1 cellular context compared by ENCODE assay signal in the genomic region with DNA sequence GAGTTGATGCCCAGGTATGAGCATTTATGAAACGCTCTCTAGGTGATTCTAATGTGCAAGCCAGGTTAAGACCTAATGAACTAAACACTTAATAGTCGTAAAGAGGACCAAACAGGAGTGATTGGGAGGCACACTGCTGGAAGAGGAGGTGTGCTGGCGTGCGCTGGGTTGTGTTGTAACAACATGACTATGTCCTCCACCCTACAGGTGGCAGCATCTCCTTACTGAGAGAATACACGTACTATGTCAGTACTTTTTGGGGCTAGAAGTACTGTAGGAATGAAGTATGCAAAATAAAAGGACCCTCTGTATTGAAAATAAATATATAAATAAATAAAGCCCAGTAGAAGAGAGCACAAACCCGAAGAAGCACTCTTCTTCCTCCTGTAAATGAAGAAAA.
TF ChIP-seq lines count a peak whose summit lies in the region.

No MANE protein-coding gene starts in this region.

TF ChIP-seq in GM23338, 12 proteins besides CTCF, POLR2A, EP300 and RAD21 (continued from another document):
- TF ChIP-seq POLR2AphosphoS5 (IDR thresholded peaks at IDR 0.05; ENCODE audit: low read depth) (no peak), EZH2phosphoT487 (IDR thresholded peaks at IDR 0.05; ENCODE audit: unreplicated experiment) (no peak)
